Comparison of ENCODE assay signal across 13 cellular contexts in genomic region chr12:54374555-54375257, GRCh38. TPM values are rescaled to one million over a fixed set of nuclear protein-coding genes. Genes with fewer than 3 reads are reported as not detected.
DNase-seq lines count a peak whose midpoint lies in the region; ATAC-seq and TF ChIP-seq lines count a peak whose summit lies in the region.
"Had no signal": no experiment of that assay in that cellular context is flagged by ENCODE, and none has a peak within 500 bp of the region (broad histone marks: within the 10 kb centered on the region; RNA-seq: fewer than 3 reads in every experiment).

No MANE protein-coding gene starts in this region.

- CTCF ChIA-PET in naive thymus-derived CD4-positive, alpha-beta T cell (lab: Charles Lee), result interaction anchor here (0.6 to 1.4 kb wide), 3 partner anchors 38 to 80 kb away, joined by 3 to 5 read pairs (median 3); partner anchors contain the start of gene COPZ1

- no peaks in the 10 kb centered on the region for H3K9me3 ChIP-seq in right atrium auricular region
- H3K9me3 ChIP-seq in naive thymus-derived CD4-positive, alpha-beta T cell (ENCODE audit: control insufficient read depth in 2 of 3, low read length in 3 of 3), result no peaks in the 10 kb centered on the region

- no peaks in the 10 kb centered on the region for H3K36me3 ChIP-seq in right atrium auricular region
- H3K36me3 ChIP-seq in naive thymus-derived CD4-positive, alpha-beta T cell (ENCODE audit: control insufficient read depth in 2 of 3, insufficient read depth in 3 of 3, low read length in 3 of 3), result no peaks in the 10 kb centered on the region

- H3K27me3 Mint-ChIP-seq in type B pancreatic cell, result no peaks in the 10 kb centered on the region
- H3K27me3 Mint-ChIP-seq in naive thymus-derived CD4-positive, alpha-beta T cell, result peaks cover 0 to 5% (median 0%) of the 10 kb centered on the region in 5 donors
- H3K27me3 Mint-ChIP-seq in mesothelial cell of epicardium (ENCODE audit: low read depth), result no peaks in the 10 kb centered on the region

- POLR2A ChIA-PET in naive thymus-derived CD4-positive, alpha-beta T cell (lab: Charles Lee), result no interaction called here

- H3K9me3 Mint-ChIP-seq in type B pancreatic cell, result no peaks in the 10 kb centered on the region
- H3K9me3 Mint-ChIP-seq in naive thymus-derived CD4-positive, alpha-beta T cell, result no peaks in the 10 kb centered on the region
- H3K9me3 Mint-ChIP-seq in mesothelial cell of epicardium, result no peaks in the 10 kb centered on the region

- H3K27me3 ChIP-seq in right atrium auricular region, result no peaks in the 10 kb centered on the region
- H3K27me3 ChIP-seq in naive thymus-derived CD4-positive, alpha-beta T cell (ENCODE audit: control insufficient read depth in 2 of 2, insufficient read depth in 2 of 2, low read length in 2 of 2), result no peaks in the 10 kb centered on the region

- H3K4me1 ChIP-seq in right atrium auricular region, result peaks cover 0 to 89% of the 10 kb centered on the region in 2 donors
- H3K4me1 ChIP-seq in naive thymus-derived CD4-positive, alpha-beta T cell (ENCODE audit: control insufficient read depth in 2 of 2, insufficient read depth in 2 of 2, low read length in 2 of 2), result peaks cover 3 to 6% of the 10 kb centered on the region in 2 donors

- ATAC-seq in naive thymus-derived CD4-positive, alpha-beta T cell, result no peak

- H3K4me3 Mint-ChIP-seq in type B pancreatic cell (peak overlapping the region; percentile 25), mesothelial cell of epicardium (no peak overlapping the region)
- no peak overlapping the region for H3K4me3 Mint-ChIP-seq in naive thymus-derived CD4-positive, alpha-beta T cell

- peak; percentile 34 for DNase-seq in NCI-H510A (lab: John Stamatoyannopoulos, UW)
- no peak for DNase-seq in NCI-H510A treated with DMSO at 0.1 percent for 48 hours (lab: John Stamatoyannopoulos, UW)
- DNase-seq in SHP77 (lab: John Stamatoyannopoulos, UW), result peak; percentile 88 to 91
- DNase-seq in right atrium auricular region (ENCODE audit: low spot score), result no peak
- DNase-seq in type B pancreatic cell (ENCODE audit: extremely low spot score, unreplicated experiment), result no peak
- no peak for DNase-seq in naive thymus-derived CD4-positive, alpha-beta T cell
- no peak for DNase-seq in ACHN
- no peak for DNase-seq in mesothelial cell of epicardium (ENCODE audit: low spot score in 2 of 2, unreplicated experiment in 2 of 2)
- DNase-seq: activated naive CD4-positive, alpha-beta T cell treated with anti-CD3 and anti-CD28 coated beads, Interleukin-2, amount 50 U/mL, for 16 hours; dermis blood vessel endothelial cell; mesendoderm; NCI-H524 treated with DMSO at 0.1 percent for 48 hours had no signal

- H3K36me3 Mint-ChIP-seq in type B pancreatic cell (peaks cover 14% of the 10 kb centered on the region), mesothelial cell of epicardium (peaks cover 13% of the 10 kb centered on the region)
- no peaks in the 10 kb centered on the region for H3K36me3 Mint-ChIP-seq in naive thymus-derived CD4-positive, alpha-beta T cell

- intact Hi-C loops in naive thymus-derived CD4-positive, alpha-beta T cell (cut with micrococcal nuclease), result loop anchor here in 1 of 2 donors (10.0 kb wide), 1 partner anchor 370 kb away; the partner anchor contains the start of genes HOXC8 and HOXC9

- H3K4me1 Mint-ChIP-seq in type B pancreatic cell (ENCODE audit: unreplicated experiment) (peaks cover 28% of the 10 kb centered on the region), mesothelial cell of epicardium (peaks cover 45% of the 10 kb centered on the region)
- peaks cover 9 to 35% (median 13%) of the 10 kb centered on the region in 7 donors for H3K4me1 Mint-ChIP-seq in naive thymus-derived CD4-positive, alpha-beta T cell

- no peak overlapping the region for H3K4me3 ChIP-seq in right atrium auricular region
- H3K4me3 ChIP-seq in naive thymus-derived CD4-positive, alpha-beta T cell (ENCODE audit: low read length), result no peak overlapping the region

- TF ChIP-seq CTCF in right atrium auricular region (IDR thresholded peaks at IDR 0.05), result no peak
- no peak for TF ChIP-seq CTCF in type B pancreatic cell (conservative IDR thresholded peaks at IDR 0.05)
- TF ChIP-seq CTCF in mesothelial cell of epicardium (IDR thresholded peaks at IDR 0.05; ENCODE audit: unreplicated experiment), result no peak

- in situ Hi-C loops in ACHN (cut with HindIII; ENCODE audit: low pct_ligation_motif_present, low pct_unique_long_range_greater_than_20kb, low sequenced_read_pairs), result no loop called here

- H3K27ac Mint-ChIP-seq in type B pancreatic cell (peak overlapping the region; percentile 23), mesothelial cell of epicardium (no peak overlapping the region)
- H3K27ac Mint-ChIP-seq in naive thymus-derived CD4-positive, alpha-beta T cell, result peak overlapping the region in 2 of 9 donors; percentile 19 to 24

- peak overlapping the region; percentile 84 to 92 for H3K27ac ChIP-seq in right atrium auricular region
- no peak overlapping the region for H3K27ac ChIP-seq in naive thymus-derived CD4-positive, alpha-beta T cell (ENCODE audit: low read depth, low read length)

RNA-seq across cellular contexts. Expression of gene ZNF385A, which starts 9.8 kb away (rescaled TPM):
- total RNA-seq in right atrium auricular region (10 to 100 TPM in 1 of 2 donors, 1 to 10 TPM in 1; 6.7 to 12.7 TPM), type B pancreatic cell (ENCODE audit: low replicate concordance) (29.5 and 47.3 TPM in 2 replicates), mesothelial cell of epicardium (30.5 to 35.4 TPM (median 34.2 TPM) in 3 replicates)
- total RNA-seq in naive thymus-derived CD4-positive, alpha-beta T cell, result 10 to 100 TPM in 1 of 5 experiments, 1 to 10 TPM in 4; 1.3 to 69.9 (median 1.4) TPM
- polyA plus RNA-seq in naive thymus-derived CD4-positive, alpha-beta T cell, result under 1 TPM; 0.39 to 0.78 TPM

RNA-seq across cellular contexts. Expression of gene GPR84, which starts 10.4 kb away (rescaled TPM):
- total RNA-seq in right atrium auricular region (under 1 TPM in 1 of 2 donors, not detected in 1; 0.43 TPM), type B pancreatic cell (ENCODE audit: low replicate concordance) (not detected in 2 replicates), mesothelial cell of epicardium (0.18 to 0.32 TPM (median 0.24 TPM) in 3 replicates)
- total RNA-seq in naive thymus-derived CD4-positive, alpha-beta T cell, result 10 to 100 TPM in 1 of 5 experiments, 1 to 10 TPM in 2, not detected in 2; 1.2 to 13.1 (median 3.9) TPM
- not detected for polyA plus RNA-seq in naive thymus-derived CD4-positive, alpha-beta T cell
- polyA plus RNA-seq: AG04450 had no signal

RNA-seq across cellular contexts. Expression of gene ITGA5, which starts 44.4 kb away (rescaled TPM):
- 100 to 1,000 TPM in 1 of 2 donors, 10 to 100 TPM in 1; 80.5 to 144 TPM for total RNA-seq in right atrium auricular region
- total RNA-seq in type B pancreatic cell (ENCODE audit: low replicate concordance), result 2.5 and 25.9 TPM in 2 replicates
- 100 to 1,000 TPM in 4 of 5 experiments, 10 to 100 TPM in 1; 73.9 to 169 (median 145) TPM for total RNA-seq in naive thymus-derived CD4-positive, alpha-beta T cell
- 10 to 100 TPM; 26.5 to 82.4 TPM for polyA plus RNA-seq in naive thymus-derived CD4-positive, alpha-beta T cell
- 60.7 to 71.9 TPM (median 65.3 TPM) in 3 replicates for total RNA-seq in mesothelial cell of epicardium

RNA-seq across cellular contexts. Expression of gene COPZ1, which starts 49.8 kb away (rescaled TPM):
- total RNA-seq in right atrium auricular region, result 100 to 1,000 TPM in 1 of 2 donors, 10 to 100 TPM in 1; 79.2 to 154 TPM
- 196 and 229 TPM in 2 replicates for total RNA-seq in type B pancreatic cell (ENCODE audit: low replicate concordance)
- 100 to 1,000 TPM in 1 of 5 experiments, 10 to 100 TPM in 4; 47.5 to 141 (median 80.0) TPM for total RNA-seq in naive thymus-derived CD4-positive, alpha-beta T cell
- 100 to 1,000 TPM; 131 to 171 TPM for polyA plus RNA-seq in naive thymus-derived CD4-positive, alpha-beta T cell
- total RNA-seq in mesothelial cell of epicardium, result 137 to 145 TPM (median 143 TPM) in 3 replicates

Comparison
In these comparisons a context has a peak if more than half of its experiments do, and no peak if none do; other contexts are left out.
1. DNase-seq: peak in NCI-H510A (single experiment) and SHP77 (2 of 2); none in NCI-H510A treated with DMSO at 0.1 percent for 48 hours (single experiment), right atrium auricular region (single experiment), type B pancreatic cell (single experiment), naive thymus-derived CD4-positive, alpha-beta T cell (0 of 9), ACHN (single experiment) and mesothelial cell of epicardium (0 of 2).